ENCODE assay signal across 8 cellular contexts in the genomic region with DNA sequence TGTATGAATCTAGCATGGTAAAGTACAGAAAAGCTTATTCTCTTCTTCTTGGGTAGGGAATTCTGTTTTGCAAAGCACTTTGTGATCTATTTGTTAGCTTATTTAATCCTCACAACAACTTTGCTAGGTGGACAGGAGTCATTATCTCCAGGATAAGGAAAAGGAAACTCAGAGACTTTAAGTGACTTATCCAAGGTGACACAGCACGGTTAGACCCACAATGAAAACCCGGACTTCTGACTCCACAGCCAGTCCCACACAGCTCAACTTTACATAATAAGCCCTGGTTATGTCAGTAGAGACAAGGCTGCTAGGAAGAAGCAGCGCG. TPM values are rescaled to one million over a fixed set of nuclear protein-coding genes. Genes with fewer than 3 reads are reported as not detected.
DNase-seq lines count a peak whose midpoint lies in the region; ATAC-seq, FAIRE-seq and TF ChIP-seq lines count a peak whose summit lies in the region.

No MANE protein-coding gene starts in this region.

- H3K4me3 ChIP-seq in A549 (peak overlapping the region; percentile 81), HUES64 (ENCODE audit: low read length) (peak overlapping the region; percentile 79), mucosa of rectum (ENCODE audit: low read length in 2 of 2) (peak overlapping the region; percentile 94 to 99)

- H3K9ac ChIP-seq in HUES64 (ENCODE audit: low read depth, low read length) (no peak overlapping the region), mucosa of rectum (ENCODE audit: low read depth in 1 of 2, low read length in 2 of 2) (peak overlapping the region; percentile 99)

- ATAC-seq in A549 (no peak; a peak in 1 of 6 replicates), HG02610 (IDR thresholded peaks at IDR 0.05; ENCODE audit: unreplicated experiment) (no peak)

- H3K36me3 ChIP-seq in HUES64 (ENCODE audit: insufficient read depth, low read length) (peaks cover 31% of the 10 kb centered on the region), mucosa of rectum (ENCODE audit: control insufficient read depth in 2 of 2, insufficient read depth in 2 of 2, low read length in 2 of 2) (peaks cover 12 to 16% of the 10 kb centered on the region in 2 donors)

- TF ChIP-seq POLR2A in A549 (IDR thresholded peaks at IDR 0.05; ENCODE audit: low read length) = no peak

- no peak for TF ChIP-seq RAD21 in A549 (conservative IDR thresholded peaks at IDR 0.05 in 1 of 2, IDR thresholded peaks at IDR 0.05 in 1 of 2)

- DNase-seq in A549 (ENCODE audit: low read depth in 1 of 2, low spot score in 1 of 2) (no peak), caudate nucleus (lab: John Stamatoyannopoulos, UW) (no peak), ureter (ENCODE audit: low spot score) (no peak), GOT3 (lab: John Stamatoyannopoulos, UW) (no peak), NCI-H2227 treated with DMSO at 0.1 percent for 48 hours (lab: John Stamatoyannopoulos, UW) (no peak)

- peak overlapping the region; percentile 76 for H3K4me2 ChIP-seq in A549

- POLR2A ChIA-PET in A549 (lab: Yijun Ruan, JAX) = interaction anchor here (0.6 to 1.8 kb wide), 12 partner anchors 9 to 247 kb away, joined by 3 to 11 read pairs (median 4); a partner anchor contains a TSS

- no peak for TF ChIP-seq CTCF in A549 (IDR thresholded peaks at IDR 0.05)

- no peaks in the 10 kb centered on the region for H3K27me3 ChIP-seq in HUES64 (ENCODE audit: insufficient read depth, low read length)
- no peaks in the 10 kb centered on the region for H3K27me3 ChIP-seq in mucosa of rectum (ENCODE audit: control insufficient read depth in 2 of 2, insufficient read depth in 2 of 2, low read length in 2 of 2)

- CTCF ChIA-PET in A549 (lab: Yijun Ruan, JAX) = interaction anchor here (1.0 to 2.4 kb wide), 4 partner anchors 27 to 199 kb away, joined by 3 to 5 read pairs (median 5); no protein-coding TSS in a partner anchor

- TF ChIP-seq EP300 in A549 (IDR thresholded peaks at IDR 0.05) = no peak

- H3K27ac ChIP-seq in A549 (peak overlapping the region; percentile 94), HUES64 (ENCODE audit: low read depth, low read length) (no peak overlapping the region), caudate nucleus (ENCODE audit: low read depth, low read length) (peak overlapping the region; percentile 68), mucosa of rectum (ENCODE audit: low read depth in 2 of 2, low read length in 2 of 2) (peak overlapping the region; percentile 92 to 95)

- no peak for FAIRE-seq in A549 (lab: Jason Lieb, UNC)

- H3K4me1 ChIP-seq in A549 (peaks cover 12% of the 10 kb centered on the region; the same call in 2 of the 3 replicates), HUES64 (ENCODE audit: insufficient read depth, low read length) (no peaks in the 10 kb centered on the region; the same call in 1 of the 2 replicates), mucosa of rectum (ENCODE audit: control insufficient read depth in 2 of 2, insufficient read depth in 2 of 2, low read length in 2 of 2) (peaks cover 4 to 10% of the 10 kb centered on the region in 2 donors)

- no peaks in the 10 kb centered on the region for H3K9me3 ChIP-seq in A549
- no peaks in the 10 kb centered on the region for H3K9me3 ChIP-seq in HUES64 (ENCODE audit: insufficient read depth, low read depth, low read length)
- no peaks in the 10 kb centered on the region for H3K9me3 ChIP-seq in mucosa of rectum (ENCODE audit: control insufficient read depth in 2 of 2, low read length in 2 of 2)

- WGBS in A549 (ENCODE audit: missing lambda C conversion rate) = 0% methylated on average over 1 of the region's 4 CpGs
- WGBS in HUES64 = 2% methylated on average over 4 of the region's 4 CpGs

TF ChIP-seq in A549, 52 proteins besides CTCF, POLR2A, EP300 and RAD21:
- TF ChIP-seq RFX5 (IDR thresholded peaks at IDR 0.05) = no peak
- no peak for TF ChIP-seq FOXS1 (CRISPR knock-in tag; IDR thresholded peaks at IDR 0.05)
- TF ChIP-seq, protein P1, sequence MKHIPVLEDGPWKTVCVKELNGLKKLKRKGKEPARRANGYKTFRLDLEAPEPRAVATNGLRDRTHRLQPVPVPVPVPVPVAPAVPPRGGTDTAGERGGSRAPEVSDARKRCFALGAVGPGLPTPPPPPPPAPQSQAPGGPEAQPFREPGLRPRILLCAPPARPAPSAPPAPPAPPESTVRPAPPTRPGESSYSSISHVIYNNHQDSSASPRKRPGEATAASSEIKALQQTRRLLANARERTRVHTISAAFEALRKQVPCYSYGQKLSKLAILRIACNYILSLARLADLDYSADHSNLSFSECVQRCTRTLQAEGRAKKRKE (CRISPR knock-in tag; IDR thresholded peaks at IDR 0.05; ENCODE audit: low read depth) = no peak
- no peak for TF ChIP-seq RARB (CRISPR knock-in tag; IDR thresholded peaks at IDR 0.05)
- no peak for TF ChIP-seq NFE2L2 (conservative IDR thresholded peaks at IDR 0.05; ENCODE audit: low read length)
- peak; percentile 81 for TF ChIP-seq ZFP36 (IDR thresholded peaks at IDR 0.05; ENCODE audit: borderline replicate concordance, partially characterized antibody)
- peak; percentile 48; the same call in 1 of the 2 replicates for TF ChIP-seq CHD4 (IDR thresholded peaks at IDR 0.05; ENCODE audit: borderline replicate concordance)
- TF ChIP-seq, protein P2, sequence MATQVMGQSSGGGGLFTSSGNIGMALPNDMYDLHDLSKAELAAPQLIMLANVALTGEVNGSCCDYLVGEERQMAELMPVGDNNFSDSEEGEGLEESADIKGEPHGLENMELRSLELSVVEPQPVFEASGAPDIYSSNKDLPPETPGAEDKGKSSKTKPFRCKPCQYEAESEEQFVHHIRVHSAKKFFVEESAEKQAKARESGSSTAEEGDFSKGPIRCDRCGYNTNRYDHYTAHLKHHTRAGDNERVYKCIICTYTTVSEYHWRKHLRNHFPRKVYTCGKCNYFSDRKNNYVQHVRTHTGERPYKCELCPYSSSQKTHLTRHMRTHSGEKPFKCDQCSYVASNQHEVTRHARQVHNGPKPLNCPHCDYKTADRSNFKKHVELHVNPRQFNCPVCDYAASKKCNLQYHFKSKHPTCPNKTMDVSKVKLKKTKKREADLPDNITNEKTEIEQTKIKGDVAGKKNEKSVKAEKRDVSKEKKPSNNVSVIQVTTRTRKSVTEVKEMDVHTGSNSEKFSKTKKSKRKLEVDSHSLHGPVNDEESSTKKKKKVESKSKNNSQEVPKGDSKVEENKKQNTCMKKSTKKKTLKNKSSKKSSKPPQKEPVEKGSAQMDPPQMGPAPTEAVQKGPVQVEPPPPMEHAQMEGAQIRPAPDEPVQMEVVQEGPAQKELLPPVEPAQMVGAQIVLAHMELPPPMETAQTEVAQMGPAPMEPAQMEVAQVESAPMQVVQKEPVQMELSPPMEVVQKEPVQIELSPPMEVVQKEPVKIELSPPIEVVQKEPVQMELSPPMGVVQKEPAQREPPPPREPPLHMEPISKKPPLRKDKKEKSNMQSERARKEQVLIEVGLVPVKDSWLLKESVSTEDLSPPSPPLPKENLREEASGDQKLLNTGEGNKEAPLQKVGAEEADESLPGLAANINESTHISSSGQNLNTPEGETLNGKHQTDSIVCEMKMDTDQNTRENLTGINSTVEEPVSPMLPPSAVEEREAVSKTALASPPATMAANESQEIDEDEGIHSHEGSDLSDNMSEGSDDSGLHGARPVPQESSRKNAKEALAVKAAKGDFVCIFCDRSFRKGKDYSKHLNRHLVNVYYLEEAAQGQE (IDR thresholded peaks at IDR 0.05) = peak; percentile 64
- TF ChIP-seq HDAC2 (IDR thresholded peaks at IDR 0.05) = peak; percentile 76; the same call in 1 of the 2 replicates
- no peak for TF ChIP-seq ESRRA (IDR thresholded peaks at IDR 0.05; ENCODE audit: borderline replicate concordance, low read length)
- TF ChIP-seq, protein P3, sequence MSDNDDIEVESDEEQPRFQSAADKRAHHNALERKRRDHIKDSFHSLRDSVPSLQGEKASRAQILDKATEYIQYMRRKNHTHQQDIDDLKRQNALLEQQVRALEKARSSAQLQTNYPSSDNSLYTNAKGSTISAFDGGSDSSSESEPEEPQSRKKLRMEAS (IDR thresholded peaks at IDR 0.05) = peak; percentile 27; the same call in 1 of the 2 replicates
- no peak for TF ChIP-seq ZSCAN20 (CRISPR knock-in tag; IDR thresholded peaks at IDR 0.05)
- TF ChIP-seq, protein P4, sequence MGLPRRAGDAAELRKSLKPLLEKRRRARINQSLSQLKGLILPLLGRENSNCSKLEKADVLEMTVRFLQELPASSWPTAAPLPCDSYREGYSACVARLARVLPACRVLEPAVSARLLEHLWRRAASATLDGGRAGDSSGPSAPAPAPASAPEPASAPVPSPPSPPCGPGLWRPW (IDR thresholded peaks at IDR 0.05) = no peak
- TF ChIP-seq KDM1A (IDR thresholded peaks at IDR 0.05; ENCODE audit: low read depth) = peak; percentile 93
- TF ChIP-seq, protein P5, sequence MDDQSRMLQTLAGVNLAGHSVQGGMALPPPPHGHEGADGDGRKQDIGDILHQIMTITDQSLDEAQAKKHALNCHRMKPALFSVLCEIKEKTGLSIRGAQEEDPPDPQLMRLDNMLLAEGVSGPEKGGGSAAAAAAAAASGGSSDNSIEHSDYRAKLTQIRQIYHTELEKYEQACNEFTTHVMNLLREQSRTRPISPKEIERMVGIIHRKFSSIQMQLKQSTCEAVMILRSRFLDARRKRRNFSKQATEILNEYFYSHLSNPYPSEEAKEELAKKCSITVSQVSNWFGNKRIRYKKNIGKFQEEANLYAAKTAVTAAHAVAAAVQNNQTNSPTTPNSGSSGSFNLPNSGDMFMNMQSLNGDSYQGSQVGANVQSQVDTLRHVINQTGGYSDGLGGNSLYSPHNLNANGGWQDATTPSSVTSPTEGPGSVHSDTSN (IDR thresholded peaks at IDR 0.05) = no peak
- TF ChIP-seq JUN (IDR thresholded peaks at IDR 0.05) = no peak
- TF ChIP-seq SREBF2 (IDR thresholded peaks at IDR 0.05) = no peak

RNA-seq across cellular contexts. Expression of a gene that starts 0.4 kb away (rescaled TPM):
- polyA plus RNA-seq in A549 (2011; rRNA removed) = 204 and 239 TPM in 2 replicates
- 366 and 409 TPM in 2 replicates for polyA plus RNA-seq in A549 (2012; cell fraction: cytosol; rRNA removed)
- 180 and 183 TPM in 2 replicates for polyA plus RNA-seq in A549 (2012; cell fraction: nucleus; rRNA removed)
- 686 to 747 TPM (median 709 TPM) in 3 replicates for polyA plus RNA-seq in A549 (2017; fragmentation: RNase III; extraction: RNeasy Plus Mini Kit Qiagen cat#74134 plus additional on column Dnase treatment)
- 188 and 319 TPM in 2 replicates for polyA minus RNA-seq in A549 (2011; rRNA and poly(A)+ RNA removed)
- polyA plus RNA-seq in HUES64 (2013, experiment 1 of 2) = 261 TPM
- 297 TPM for polyA plus RNA-seq in HUES64 (2013, experiment 2 of 2)
- total RNA-seq in ureter = 120 TPM
